In genomic region chr5:79020861-79021561, GRCh38 we compare ENCODE assay signal across 9 cellular contexts. TPM values are rescaled to one million over a fixed set of nuclear protein-coding genes. Genes with fewer than 3 reads are reported as not detected.
A peak's percentile ranks its signal among the peaks of the same experiment; 100 is the strongest.
DNase-seq lines count a peak whose midpoint lies in the region; ATAC-seq, FAIRE-seq and TF ChIP-seq lines count a peak whose summit lies in the region.
"Had no signal": no experiment of that assay in that cellular context is flagged by ENCODE, and none has a peak within 500 bp of the region (broad histone marks: within the 10 kb centered on the region; RNA-seq: fewer than 3 reads in every experiment).

No MANE protein-coding gene starts in this region.

- peaks cover 13% of the 10 kb centered on the region for H3K4me1 ChIP-seq in HUES64 (ENCODE audit: insufficient read depth, low read length)
- H3K4me1 ChIP-seq in SJCRH30: peaks cover 17% of the 10 kb centered on the region
- peaks cover 12% of the 10 kb centered on the region for H3K4me1 ChIP-seq in astrocyte (ENCODE audit: insufficient read depth, low read length)
- peaks cover 12% of the 10 kb centered on the region for H3K4me1 ChIP-seq in rectal smooth muscle tissue (ENCODE audit: control insufficient read depth, insufficient read depth, low read length)

- H3K4me3 ChIP-seq in HUES64 (ENCODE audit: low read length) (peak overlapping the region; percentile 20; the same call in 1 of the 2 replicates), SJCRH30 (no peak overlapping the region; the same call in 1 of the 2 replicates), astrocyte (ENCODE audit: insufficient read depth, low read depth, low read length) (peak overlapping the region; percentile 11), rectal smooth muscle tissue (ENCODE audit: low read length) (no peak overlapping the region)

- no peak for ATAC-seq in HG03460 (IDR thresholded peaks at IDR 0.05; ENCODE audit: unreplicated experiment)
- ATAC-seq in HG02970 (IDR thresholded peaks at IDR 0.05; ENCODE audit: low FRiP score, unreplicated experiment): no peak

- H3K27me3 Mint-ChIP-seq in astrocyte (ENCODE audit: low read depth, unreplicated experiment): no peaks in the 10 kb centered on the region

- H3K9ac ChIP-seq in HUES64 (ENCODE audit: low read depth, low read length): peak overlapping the region; percentile 7; the same call in 1 of the 2 replicates
- peak overlapping the region; percentile 34 for H3K9ac ChIP-seq in astrocyte (ENCODE audit: low read length)
- H3K9ac ChIP-seq in rectal smooth muscle tissue (ENCODE audit: low read length): no peak overlapping the region

- H3K9me3 ChIP-seq in HUES64 (ENCODE audit: insufficient read depth, low read depth, low read length): no peaks in the 10 kb centered on the region
- H3K9me3 ChIP-seq in SJCRH30 (replicated peaks): no peaks in the 10 kb centered on the region
- H3K9me3 ChIP-seq in astrocyte (ENCODE audit: insufficient read depth, low read depth, low read length): no peaks in the 10 kb centered on the region

- H3K9me3 Mint-ChIP-seq in astrocyte (ENCODE audit: unreplicated experiment): no peaks in the 10 kb centered on the region

- H3K27me3 ChIP-seq in HUES64 (ENCODE audit: insufficient read depth, low read length): no peaks in the 10 kb centered on the region
- no peaks in the 10 kb centered on the region for H3K27me3 ChIP-seq in SJCRH30
- no peaks in the 10 kb centered on the region for H3K27me3 ChIP-seq in astrocyte (ENCODE audit: insufficient read depth, low read length)
- H3K27me3 ChIP-seq in rectal smooth muscle tissue (ENCODE audit: control insufficient read depth, insufficient read depth, low read length): no peaks in the 10 kb centered on the region

- 29% methylated on average over 14 of the region's 14 CpGs for WGBS in HUES64

- H3K36me3 ChIP-seq in HUES64 (ENCODE audit: insufficient read depth, low read length) (no peaks in the 10 kb centered on the region), SJCRH30 (no peaks in the 10 kb centered on the region), astrocyte (ENCODE audit: insufficient read depth, low read length) (no peaks in the 10 kb centered on the region), rectal smooth muscle tissue (ENCODE audit: control insufficient read depth, insufficient read depth, low read length) (no peaks in the 10 kb centered on the region)

- H3K4me3 Mint-ChIP-seq in astrocyte (ENCODE audit: unreplicated experiment): peak overlapping the region; percentile 74

- H3K4me1 Mint-ChIP-seq in astrocyte (ENCODE audit: low read depth, unreplicated experiment): peaks cover 6% of the 10 kb centered on the region

- H3K27ac ChIP-seq in HUES64 (ENCODE audit: low read depth, low read length) (no peak overlapping the region; the same call in 1 of the 2 replicates), SJCRH30 (no peak overlapping the region), astrocyte (ENCODE audit: low read depth, low read length) (peak overlapping the region; percentile 20), rectal smooth muscle tissue (ENCODE audit: low read depth, low read length) (peak overlapping the region; percentile 26)
- H3K27ac ChIP-seq: epithelial cell of prostate had no signal

- DNase-seq in EH (ENCODE audit: low read depth) (peak; percentile 84), SJCRH30 (peak; percentile 41 to 66), astrocyte (ENCODE audit: low read depth) (peak; percentile 85), hepatic stellate cell (ENCODE audit: low spot score) (peak; percentile 27)

- H4K20me1 ChIP-seq in astrocyte (ENCODE audit: insufficient read depth, low read length): no peaks in the 10 kb centered on the region

- peak; percentile 98 for FAIRE-seq in astrocyte (lab: Jason Lieb, UNC)

- H3K27ac Mint-ChIP-seq in astrocyte (ENCODE audit: unreplicated experiment): peak overlapping the region; percentile 95

- peak overlapping the region; percentile 70 for H3K4me2 ChIP-seq in astrocyte (ENCODE audit: low read length)

- H3K79me2 ChIP-seq in astrocyte (ENCODE audit: insufficient read depth, low read length): no peaks in the 10 kb centered on the region

- H3K36me3 Mint-ChIP-seq in astrocyte (ENCODE audit: low read depth, unreplicated experiment): no peaks in the 10 kb centered on the region

- H2AFZ ChIP-seq in astrocyte (ENCODE audit: low read depth, low read length): peak overlapping the region; percentile 58

- TF ChIP-seq CTCF in astrocyte (IDR thresholded peaks at IDR 0.05; ENCODE audit: insufficient read depth, low read depth, low read length): peak; percentile 89

RNA-seq across cellular contexts. Expression of gene ARSB, which starts 35.9 kb away (rescaled TPM):
- 8.9 TPM for polyA plus RNA-seq in HUES64 (2013, experiment 1 of 2)
- polyA plus RNA-seq in HUES64 (2013, experiment 2 of 2): 11.2 TPM
- 15.2 and 16.4 TPM in 2 replicates for total RNA-seq in SJCRH30 (2014; rRNA removed; shearing (Covaris generic))
- total RNA-seq in astrocyte: 30.2 and 32.0 TPM in 2 replicates

RNA-seq across cellular contexts. Expression of gene DMGDH, which starts 48.5 kb away (rescaled TPM):
- 0.30 TPM for polyA plus RNA-seq in HUES64 (2013, experiment 1 of 2)
- not detected for polyA plus RNA-seq in HUES64 (2013, experiment 2 of 2)
- total RNA-seq in SJCRH30 (2014; rRNA removed; shearing (Covaris generic)): not detected in 2 replicates
- not detected in 2 replicates for total RNA-seq in astrocyte

RNA-seq across cellular contexts. Expression of gene BHMT2, which starts 48.6 kb away (rescaled TPM):
- polyA plus RNA-seq in HUES64 (2013, experiment 1 of 2): not detected
- not detected for polyA plus RNA-seq in HUES64 (2013, experiment 2 of 2)
- total RNA-seq in SJCRH30 (2014; rRNA removed; shearing (Covaris generic)): not detected in 2 replicates
- total RNA-seq in astrocyte: not detected in 2 replicates

Comparison
In these comparisons a context has a peak if more than half of its experiments do, and no peak if none do; other contexts are left out.
1. DNase-seq: peak in every context shown above with its lines; median percentile 85 in astrocyte; 84 in EH; 54 in SJCRH30; 27 in hepatic stellate cell.
2. H3K27ac ChIP-seq: peak in astrocyte (single experiment) and rectal smooth muscle tissue (single experiment); none in HUES64 (single experiment) and SJCRH30 (single experiment).
3. H3K4me3 ChIP-seq: peak in HUES64 (single experiment) and astrocyte (single experiment); none in SJCRH30 (single experiment) and rectal smooth muscle tissue (single experiment).